Comparison of ENCODE assay signal across 19 cellular contexts in the genomic region with DNA sequence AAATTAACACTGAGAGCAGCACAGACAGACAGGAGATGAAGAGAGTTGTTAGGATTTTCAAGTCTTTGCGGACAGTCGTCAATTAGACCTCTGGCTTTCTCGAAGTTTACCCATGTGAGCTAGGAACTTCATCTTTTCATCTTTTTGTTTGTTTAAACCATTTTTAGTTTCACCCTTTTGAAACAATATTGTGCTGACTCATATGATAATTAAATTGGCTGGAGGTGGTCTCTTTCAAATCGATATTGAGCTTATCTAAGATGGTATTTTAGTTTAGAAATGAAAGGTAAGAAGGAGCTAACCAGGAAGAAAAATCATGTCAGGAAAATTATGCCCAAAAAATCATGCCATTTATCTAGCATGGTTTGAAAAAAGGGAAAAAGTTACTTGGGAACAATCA.
DNase-seq lines count a peak whose midpoint lies in the region; ATAC-seq, FAIRE-seq and TF ChIP-seq lines count a peak whose summit lies in the region.
"Had no signal": no experiment of that assay in that cellular context is flagged by ENCODE, and none has a peak within 500 bp of the region (broad histone marks: within the 10 kb centered on the region; RNA-seq: fewer than 3 reads in every experiment).

No MANE protein-coding gene starts in this region.

- no peak for DNase-seq in IMR-90
- no peak for DNase-seq in K562 (ENCODE audit: extremely low read depth in 1 of 4, low spot score in 3 of 4)
- DNase-seq in trophoblast cell: no peak
- DNase-seq in esophagus muscularis mucosa (ENCODE audit: extremely low spot score): no peak
- no peak for DNase-seq in stimulated activated effector memory CD8-positive, alpha-beta T cell treated with anti-CD3 and anti-CD28 coated beads, Interleukin-12 subunit alpha, Interleukin-12 subunit beta, amount 100 ng/mL, for 72 hours (ENCODE audit: low spot score in 2 of 2)
- DNase-seq in amniotic stem cell (lab: John Stamatoyannopoulos, UW): no peak
- DNase-seq: CD8-positive, alpha-beta T cell; COR-L47; DMS153; DMS79 treated with DMSO at 0.1 percent for 48 hours; EL had no signal

- CTCF ChIA-PET in IMR-90 (lab: Yijun Ruan, JAX): no interaction called here
- CTCF ChIA-PET in K562 (lab: Yijun Ruan, JAX; ENCODE audit: low intra/inter-chr PET ratio): interaction anchor here (0.6 kb wide), 1 partner anchor 411 kb away, joined by 3 read pairs; no protein-coding TSS in a partner anchor

- H3K4me1 ChIP-seq in ACC112 (ENCODE audit: control insufficient read depth, insufficient read depth, low read length, unreplicated experiment) (peaks cover 11% of the 10 kb centered on the region), IMR-90 (ENCODE audit: control insufficient read depth, insufficient read depth, low read length) (no peaks in the 10 kb centered on the region), K562 (replicated peaks in 1 of 2; ENCODE audit: control insufficient read depth in 2 of 2, insufficient read depth in 2 of 2, low read length in 2 of 2) (no peaks in the 10 kb centered on the region), trophoblast cell (ENCODE audit: control insufficient read depth in 1 of 2, insufficient read depth in 2 of 2, low read length in 2 of 2) (no peaks in the 10 kb centered on the region), esophagus muscularis mucosa (no peaks in the 10 kb centered on the region)

- TF ChIP-seq POLR2A in IMR-90 (IDR thresholded peaks at IDR 0.05; ENCODE audit: low read depth, low read length): no peak
- no peak for TF ChIP-seq POLR2A in K562 (conservative IDR thresholded peaks at IDR 0.05)
- no peak for TF ChIP-seq POLR2A in esophagus muscularis mucosa (IDR thresholded peaks at IDR 0.05; ENCODE audit: low read depth)

- H3K79me2 ChIP-seq in ACC112 (ENCODE audit: control insufficient read depth, insufficient read depth, low read length, unreplicated experiment) (no peaks in the 10 kb centered on the region), K562 (ENCODE audit: control insufficient read depth, insufficient read depth, low read length) (no peaks in the 10 kb centered on the region), trophoblast cell (ENCODE audit: control insufficient read depth, insufficient read depth, low read length, poor library complexity) (no peaks in the 10 kb centered on the region)

- no peaks in the 10 kb centered on the region for H4K20me1 ChIP-seq in IMR-90 (ENCODE audit: insufficient read depth, low read length)
- no peaks in the 10 kb centered on the region for H4K20me1 ChIP-seq in K562 (replicated peaks; ENCODE audit: control insufficient read depth, insufficient read depth, low read length)

- no peak overlapping the region for H3K27ac ChIP-seq in ACC112 (ENCODE audit: low read depth, low read length)
- H3K27ac ChIP-seq in IMR-90 (ENCODE audit: insufficient read depth, low read length): no peak overlapping the region
- H3K27ac ChIP-seq in K562 (ENCODE audit: extremely low read depth, low read depth, low read length): no peak overlapping the region
- no peak overlapping the region for H3K27ac ChIP-seq in trophoblast cell (ENCODE audit: low read depth, low read length)
- no peak overlapping the region for H3K27ac ChIP-seq in esophagus muscularis mucosa (replicated peaks in 1 of 4)

- H3K4me3 Mint-ChIP-seq in stimulated activated effector memory CD8-positive, alpha-beta T cell treated with anti-CD3 and anti-CD28 coated beads, Interleukin-12 subunit alpha, Interleukin-12 subunit beta, amount 100 ng/mL, for 72 hours: no peak overlapping the region
- H3K4me3 Mint-ChIP-seq: CD14-positive monocyte; CD8-positive, alpha-beta T cell; IgD-negative memory B cell had no signal

- H3K36me3 ChIP-seq in ACC112 (ENCODE audit: insufficient read depth, low read length): no peaks in the 10 kb centered on the region
- no peaks in the 10 kb centered on the region for H3K36me3 ChIP-seq in IMR-90 (ENCODE audit: control insufficient read depth, insufficient read depth, low read length)
- H3K36me3 ChIP-seq in K562 (ENCODE audit: control insufficient read depth, insufficient read depth, low read length): no peaks in the 10 kb centered on the region
- H3K36me3 ChIP-seq in trophoblast cell (ENCODE audit: control insufficient read depth in 1 of 2, insufficient read depth in 2 of 2, low read length in 2 of 2): no peaks in the 10 kb centered on the region
- no peaks in the 10 kb centered on the region for H3K36me3 ChIP-seq in esophagus muscularis mucosa

- H3K4me3 ChIP-seq in ACC112 (ENCODE audit: low read depth, low read length) (no peak overlapping the region), IMR-90 (ENCODE audit: insufficient read depth, low read depth, low read length) (no peak overlapping the region), K562 (no peak overlapping the region), trophoblast cell (ENCODE audit: low read depth, low read length) (no peak overlapping the region), esophagus muscularis mucosa (no peak overlapping the region)

- H3K23ac ChIP-seq in IMR-90 (ENCODE audit: low read depth, low read length): no peak overlapping the region
- no peak overlapping the region for H3K23ac ChIP-seq in trophoblast cell (ENCODE audit: low read length)

- H3K27me3 ChIP-seq in ACC112 (ENCODE audit: insufficient read depth, low read length) (no peaks in the 10 kb centered on the region), IMR-90 (ENCODE audit: control insufficient read depth, insufficient read depth, low read length) (no peaks in the 10 kb centered on the region), K562 (ENCODE audit: control insufficient read depth in 2 of 2, insufficient read depth in 2 of 2, low read length in 2 of 2) (no peaks in the 10 kb centered on the region), trophoblast cell (ENCODE audit: insufficient read depth, low read length) (no peaks in the 10 kb centered on the region), esophagus muscularis mucosa (no peaks in the 10 kb centered on the region)

- H3K56ac ChIP-seq in IMR-90 (ENCODE audit: extremely low read depth, insufficient read depth, low read length): no peak overlapping the region

- in situ Hi-C loops in IMR-90 (cut with MboI; ENCODE audit: low sequenced_read_pairs): no loop called here
- in situ Hi-C loops in K562 (cut with MboI): no loop called here

- H3K27ac Mint-ChIP-seq in stimulated activated effector memory CD8-positive, alpha-beta T cell treated with anti-CD3 and anti-CD28 coated beads, Interleukin-12 subunit alpha, Interleukin-12 subunit beta, amount 100 ng/mL, for 72 hours: no peak overlapping the region
- H3K27ac Mint-ChIP-seq: CD14-positive monocyte; CD8-positive, alpha-beta T cell; IgD-negative memory B cell had no signal

- no TSS peak for BruUV-seq in IMR-90 (replicated peaks; lab: Mats Ljungman, UMichigan)
- no TSS peak for BruUV-seq in K562 (replicated peaks; lab: Mats Ljungman, UMichigan)

- H2BK20ac ChIP-seq in IMR-90 (ENCODE audit: low read depth, low read length): no peak overlapping the region

- H4K5ac ChIP-seq in IMR-90 (ENCODE audit: low read depth, low read length): no peak overlapping the region

- H4K91ac ChIP-seq in IMR-90 (ENCODE audit: insufficient read depth, low read depth, low read length) (no peak overlapping the region), trophoblast cell (ENCODE audit: low read depth, low read length) (no peak overlapping the region)

- no peak overlapping the region for H2BK12ac ChIP-seq in trophoblast cell (ENCODE audit: low read length)

- no peak overlapping the region for H2BK120ac ChIP-seq in IMR-90 (ENCODE audit: low read depth, low read length)
- H2BK120ac ChIP-seq in trophoblast cell (ENCODE audit: insufficient read depth, low read length, poor library complexity): no peak overlapping the region

- H3K14ac ChIP-seq in IMR-90 (replicated peaks; ENCODE audit: low read depth, low read length) (no peak overlapping the region), trophoblast cell (ENCODE audit: low read length) (no peak overlapping the region)

- no peaks in the 10 kb centered on the region for H3K4me1 Mint-ChIP-seq in stimulated activated effector memory CD8-positive, alpha-beta T cell treated with anti-CD3 and anti-CD28 coated beads, Interleukin-12 subunit alpha, Interleukin-12 subunit beta, amount 100 ng/mL, for 72 hours
- H3K4me1 Mint-ChIP-seq: CD14-positive monocyte, IgD-negative memory B cell had no signal

- H3K79me1 ChIP-seq in IMR-90 (ENCODE audit: low read depth in 1 of 2, low read length in 2 of 2) (no peaks in the 10 kb centered on the region), trophoblast cell (ENCODE audit: low read length) (no peaks in the 10 kb centered on the region)

- H3K9me3 Mint-ChIP-seq in stimulated activated effector memory CD8-positive, alpha-beta T cell treated with anti-CD3 and anti-CD28 coated beads, Interleukin-12 subunit alpha, Interleukin-12 subunit beta, amount 100 ng/mL, for 72 hours: peaks cover 9% of the 10 kb centered on the region

- H3K9me1 ChIP-seq in IMR-90 (ENCODE audit: insufficient read depth, low read length) (no peaks in the 10 kb centered on the region), K562 (ENCODE audit: control insufficient read depth, insufficient read depth, low read length) (no peaks in the 10 kb centered on the region)

- FAIRE-seq in K562 (lab: Jason Lieb, UNC): no peak
- FAIRE-seq: A204.1, D721Med, G401.6, GM12891 had no signal

- H3K36me3 Mint-ChIP-seq in stimulated activated effector memory CD8-positive, alpha-beta T cell treated with anti-CD3 and anti-CD28 coated beads, Interleukin-12 subunit alpha, Interleukin-12 subunit beta, amount 100 ng/mL, for 72 hours: no peaks in the 10 kb centered on the region
- H3K36me3 Mint-ChIP-seq: CD14-positive monocyte; CD8-positive, alpha-beta T cell; IgD-negative memory B cell had no signal

- dilution Hi-C loops in IMR-90 (cut with HindIII; ENCODE audit: low sequenced_read_pairs, unreplicated experiment): no loop called here

- H2AK9ac ChIP-seq in IMR-90 (replicated peaks; ENCODE audit: low read depth, low read length, poor library complexity): no peak overlapping the region

- no peak for ATAC-seq in IMR-90 (ENCODE audit: low read depth)
- ATAC-seq in K562: no peak
- no peak for ATAC-seq in stimulated activated effector memory CD8-positive, alpha-beta T cell treated with anti-CD3 and anti-CD28 coated beads, Interleukin-12 subunit alpha, Interleukin-12 subunit beta, amount 100 ng/mL, for 72 hours
- ATAC-seq: CD8-positive, alpha-beta T cell; HCT116 had no signal

- no peak overlapping the region for H3K9ac ChIP-seq in IMR-90 (ENCODE audit: low read depth, low read length)
- no peak overlapping the region for H3K9ac ChIP-seq in K562 (ENCODE audit: insufficient read depth in 1 of 2, low read depth in 2 of 2, low read length in 2 of 2)
- peak overlapping the region; percentile 10 for H3K9ac ChIP-seq in trophoblast cell (ENCODE audit: low read length)

- no peak overlapping the region for H2BK15ac ChIP-seq in IMR-90 (ENCODE audit: low read depth, low read length)

- H2BK5ac ChIP-seq in IMR-90 (ENCODE audit: low read depth, low read length, poor library complexity, severe bottlenecking): no peak overlapping the region
- no peak overlapping the region for H2BK5ac ChIP-seq in trophoblast cell (ENCODE audit: low read depth, low read length, poor library complexity)

- POLR2A ChIA-PET in IMR-90 (lab: Charles Lee; ENCODE audit: unreplicated experiment): no interaction called here
- POLR2A ChIA-PET in K562 (lab: Yijun Ruan, JAX): no interaction called here

- TF ChIP-seq CTCF in IMR-90 (conservative IDR thresholded peaks at IDR 0.05; ENCODE audit: low read depth, low read length): no peak
- no peak for TF ChIP-seq CTCF in K562 (IDR thresholded peaks at IDR 0.05 in 2 of 3, conservative IDR thresholded peaks at IDR 0.05 in 1 of 3; ENCODE audit: insufficient read depth in 2 of 3, low read depth in 1 of 3, low read length in 3 of 3)
- no peak for TF ChIP-seq CTCF in esophagus muscularis mucosa (IDR thresholded peaks at IDR 0.05)

- intact Hi-C loops in IMR-90 (cut with micrococcal nuclease): no loop called here
- intact Hi-C loops in K562 (cut with micrococcal nuclease): no loop called here
- intact Hi-C loops in esophagus muscularis mucosa (cut with DNase I): no loop called here

- TF ChIP-seq EP300 in K562 (IDR thresholded peaks at IDR 0.05; ENCODE audit: low read length): no peak
- no peak for TF ChIP-seq EP300 in esophagus muscularis mucosa (IDR thresholded peaks at IDR 0.05)

- H2AK5ac ChIP-seq in IMR-90 (ENCODE audit: low read depth, low read length) (no peak overlapping the region), trophoblast cell (ENCODE audit: low read length) (no peak overlapping the region)

- H3K4ac ChIP-seq in IMR-90 (ENCODE audit: low read depth, low read length): no peak overlapping the region
- no peak overlapping the region for H3K4ac ChIP-seq in trophoblast cell (ENCODE audit: low read depth, low read length)

- H3K4me2 ChIP-seq in IMR-90 (ENCODE audit: low read depth, low read length): no peak overlapping the region
- H3K4me2 ChIP-seq in K562 (ENCODE audit: insufficient read depth, low read length): no peak overlapping the region
- no peak overlapping the region for H3K4me2 ChIP-seq in trophoblast cell (ENCODE audit: low read length)

- H3K18ac ChIP-seq in IMR-90 (ENCODE audit: low read depth, low read length) (no peak overlapping the region), trophoblast cell (ENCODE audit: low read length) (no peak overlapping the region)

- H3K9me3 ChIP-seq in IMR-90 (ENCODE audit: control insufficient read depth, insufficient read depth, low read length) (no peaks in the 10 kb centered on the region), K562 (replicated peaks; ENCODE audit: control insufficient read depth, insufficient read depth, low read depth, low read length) (no peaks in the 10 kb centered on the region), trophoblast cell (ENCODE audit: insufficient read depth, low read depth, low read length) (no peaks in the 10 kb centered on the region), esophagus muscularis mucosa (no peaks in the 10 kb centered on the region)

- no CpG with 5 or more reads among the region's 4 CpGs for WGBS in IMR-90 (ENCODE audit: extremely low coverage in 2 of 2, insufficient read length in 1 of 2), 2 experiments
- WGBS in K562 (ENCODE audit: insufficient coverage, low coverage, missing lambda C conversion rate): 49% methylated on average over 4 of the region's 4 CpGs
- WGBS in trophoblast cell (ENCODE audit: extremely low coverage, insufficient coverage, insufficient read length): no CpG with 5 or more reads among the region's 4 CpGs
- 95% methylated on average over 4 of the region's 4 CpGs for WGBS in esophagus muscularis mucosa

- TF ChIP-seq RAD21 in IMR-90 (IDR thresholded peaks at IDR 0.05; ENCODE audit: low read length) (no peak), K562 (CRISPR knock-in tag; conservative IDR thresholded peaks at IDR 0.05 in 1 of 2, IDR thresholded peaks at IDR 0.05 in 1 of 2) (no peak)

- H2AFZ ChIP-seq in ACC112 (ENCODE audit: low read length, unreplicated experiment): peak overlapping the region; percentile 3
- H2AFZ ChIP-seq in IMR-90 (replicated peaks; ENCODE audit: low read length, poor library complexity): no peak overlapping the region
- no peak overlapping the region for H2AFZ ChIP-seq in K562 (ENCODE audit: low read depth, low read length)
- no peak overlapping the region for H2AFZ ChIP-seq in trophoblast cell (ENCODE audit: insufficient read depth, low read length, poor library complexity)

- no peak overlapping the region for H4K12ac ChIP-seq in trophoblast cell (ENCODE audit: low read depth, low read length)

- H4K8ac ChIP-seq in IMR-90 (ENCODE audit: low read depth in 2 of 2, low read length in 2 of 2) (no peak overlapping the region), trophoblast cell (ENCODE audit: low read depth, low read length) (no peak overlapping the region)
